Comparison of ENCODE assay signal across 8 cellular contexts in genomic region chr17:80147035-80147939, GRCh38. TPM values are rescaled to one million over a fixed set of nuclear protein-coding genes. Genes with fewer than 3 reads are reported as not detected.
DNase-seq lines count a peak whose midpoint lies in the region; ATAC-seq and TF ChIP-seq lines count a peak whose summit lies in the region.

Gene EIF4A3 (minus strand): TSS chr17:80147128. CDS start chr17:80146961, 167 bp downstream.

- no peaks in the 10 kb centered on the region for H3K27me3 Mint-ChIP-seq in progenitor cell of endocrine pancreas

- intact Hi-C loops in left ventricle myocardium inferior (cut with micrococcal nuclease): no loop called here

- peak; percentile 96 for TF ChIP-seq POLR2A in GM15510 (IDR thresholded peaks at IDR 0.05; ENCODE audit: borderline replicate concordance, extremely low read depth, insufficient read length)

- H3K36me3 Mint-ChIP-seq in progenitor cell of endocrine pancreas (ENCODE audit: insufficient read depth): peaks cover 2% of the 10 kb centered on the region

- no peaks in the 10 kb centered on the region for H3K9me3 Mint-ChIP-seq in progenitor cell of endocrine pancreas (ENCODE audit: low read depth)

- H3K4me1 Mint-ChIP-seq in progenitor cell of endocrine pancreas (ENCODE audit: low read depth): peaks cover 12% of the 10 kb centered on the region

- H3K27ac ChIP-seq in angular gyrus (ENCODE audit: low read depth, low read length) (peak within 1 kb of the TSS; percentile 78), left ventricle myocardium inferior (replicated peaks) (peak within 1 kb of the TSS; percentile 96)

- peaks cover 21% of the 10 kb centered on the region for H3K36me3 ChIP-seq in left ventricle myocardium inferior

- peak within 1 kb of the TSS; percentile 99 for H3K27ac Mint-ChIP-seq in progenitor cell of endocrine pancreas

- H3K27me3 ChIP-seq in left ventricle myocardium inferior (ENCODE audit: low read depth): no peaks in the 10 kb centered on the region

- H3K9me3 ChIP-seq in left ventricle myocardium inferior (replicated peaks): no peaks in the 10 kb centered on the region

- TF ChIP-seq CTCF in left ventricle myocardium inferior (IDR thresholded peaks at IDR 0.05; ENCODE audit: borderline replicate concordance) (peak; percentile 8), progenitor cell of endocrine pancreas (IDR thresholded peaks at IDR 0.05; ENCODE audit: unreplicated experiment) (no peak)

- H3K4me3 Mint-ChIP-seq in progenitor cell of endocrine pancreas (ENCODE audit: low read depth): peak within 1 kb of the TSS; percentile 97

- ATAC-seq in HG02885 (IDR thresholded peaks at IDR 0.05; ENCODE audit: poor library complexity, unreplicated experiment): peak; percentile 87

- peaks cover 44% of the 10 kb centered on the region for H3K4me1 ChIP-seq in left ventricle myocardium inferior

- peak; percentile 89 to 99 for DNase-seq in NCI-H187 (lab: John Stamatoyannopoulos, UW)
- DNase-seq in T-helper 2 cell: peak; percentile 90 to 100 (median 96)
- peak; percentile 99 for DNase-seq in left ventricle myocardium inferior
- peak; percentile 90 for DNase-seq in progenitor cell of endocrine pancreas (ENCODE audit: low spot score, unreplicated experiment)
- peak; percentile 99 for DNase-seq in ureter (ENCODE audit: low spot score)

- peak within 1 kb of the TSS; percentile 99 for H3K4me3 ChIP-seq in left ventricle myocardium inferior

RNA-seq across cellular contexts. Expression of gene EIF4A3, which starts in this region (rescaled TPM):
- total RNA-seq in left ventricle myocardium inferior (30.0 TPM), progenitor cell of endocrine pancreas (83.6 and 86.8 TPM in 2 replicates), ureter (84.8 TPM)

Comparison
In these comparisons a context has a peak if more than half of its experiments do, and no peak if none do; other contexts are left out.
1. Peak in every context shown above with its lines: DNase-seq, ATAC-seq, H3K4me3 ChIP-seq and H3K27ac ChIP-seq.